Comparison of ENCODE assay signal across 9 cellular contexts in genomic region chrX:136170109-136170800, GRCh38. TPM values are rescaled to one million over a fixed set of nuclear protein-coding genes. Genes with fewer than 3 reads are reported as not detected.
A peak's percentile ranks its signal among the peaks of the same experiment; 100 is the strongest.
DNase-seq lines count a peak whose midpoint lies in the region; ATAC-seq and TF ChIP-seq lines count a peak whose summit lies in the region.
"Had no signal": no experiment of that assay in that cellular context is flagged by ENCODE, and none has a peak within 500 bp of the region (broad histone marks: within the 10 kb centered on the region; RNA-seq: fewer than 3 reads in every experiment).

No MANE protein-coding gene starts in this region.

- intact Hi-C loops in ascending aorta (cut with DNase I) (no loop called here), left ventricle myocardium inferior (cut with micrococcal nuclease) (loop anchor here (5.0 kb wide), 1 partner anchor 37 kb away; no protein-coding TSS in a partner anchor)

- no peak overlapping the region for H3K27ac Mint-ChIP-seq in activated naive CD8-positive, alpha-beta T cell treated with anti-CD3 and anti-CD28 coated beads, Interleukin-2, amount 50 U/mL, for 24 hours

- DNase-seq in Daoy (ENCODE audit: low read depth) (peak; percentile 43), ascending aorta (ENCODE audit: low spot score in 2 of 2) (no peak), left ventricle myocardium inferior (peak; percentile 24), renal cortical epithelial cell (ENCODE audit: low read depth) (peak; percentile 50), NCI-H2171 treated with DMSO at 0.1 percent for 48 hours (lab: John Stamatoyannopoulos, UW) (no peak)
- DNase-seq in activated naive CD8-positive, alpha-beta T cell treated with anti-CD3 and anti-CD28 coated beads, Interleukin-2, amount 50 U/mL, for 24 hours = no peak
- DNase-seq: activated CD4-positive, alpha-beta T cell treated with anti-CD3 and anti-CD28 coated beads, Interleukin-2, amount 50 U/mL, for 48 hours had no signal

- H3K9me3 Mint-ChIP-seq in activated naive CD8-positive, alpha-beta T cell treated with anti-CD3 and anti-CD28 coated beads, Interleukin-2, amount 50 U/mL, for 24 hours = no peaks in the 10 kb centered on the region

- H3K4me3 ChIP-seq in ascending aorta (peak overlapping the region; percentile 25 to 43), left ventricle myocardium inferior (peak overlapping the region; percentile 51)

- H3K27ac ChIP-seq in ascending aorta (peak overlapping the region; percentile 75 to 78), left ventricle myocardium inferior (replicated peaks) (peak overlapping the region; percentile 87)

- H3K4me1 ChIP-seq in ascending aorta (peaks cover 0 to 41% of the 10 kb centered on the region in 2 donors), left ventricle myocardium inferior (peaks cover 87% of the 10 kb centered on the region)

- no peaks in the 10 kb centered on the region for H3K4me1 Mint-ChIP-seq in activated naive CD8-positive, alpha-beta T cell treated with anti-CD3 and anti-CD28 coated beads, Interleukin-2, amount 50 U/mL, for 24 hours

- no peak overlapping the region for H3K4me3 Mint-ChIP-seq in activated naive CD8-positive, alpha-beta T cell treated with anti-CD3 and anti-CD28 coated beads, Interleukin-2, amount 50 U/mL, for 24 hours

- H3K9me3 ChIP-seq in ascending aorta = no peaks in the 10 kb centered on the region
- H3K9me3 ChIP-seq in left ventricle myocardium inferior (replicated peaks) = no peaks in the 10 kb centered on the region

- H3K36me3 ChIP-seq in ascending aorta (no peaks in the 10 kb centered on the region), left ventricle myocardium inferior (no peaks in the 10 kb centered on the region)

- ATAC-seq in HG02571 (IDR thresholded peaks at IDR 0.05; ENCODE audit: unreplicated experiment) (no peak), HG02870 (IDR thresholded peaks at IDR 0.05; ENCODE audit: unreplicated experiment) (no peak)
- ATAC-seq in activated naive CD8-positive, alpha-beta T cell treated with anti-CD3 and anti-CD28 coated beads, Interleukin-2, amount 50 U/mL, for 24 hours = no peak

- TF ChIP-seq CTCF in ascending aorta (IDR thresholded peaks at IDR 0.05) (peak in 2 of 3 experiments; percentile 16 to 37), left ventricle myocardium inferior (IDR thresholded peaks at IDR 0.05; ENCODE audit: borderline replicate concordance) (peak; percentile 58)

- no peaks in the 10 kb centered on the region for H3K36me3 Mint-ChIP-seq in activated naive CD8-positive, alpha-beta T cell treated with anti-CD3 and anti-CD28 coated beads, Interleukin-2, amount 50 U/mL, for 24 hours (ENCODE audit: low read depth)

- no peaks in the 10 kb centered on the region for H3K27me3 Mint-ChIP-seq in activated naive CD8-positive, alpha-beta T cell treated with anti-CD3 and anti-CD28 coated beads, Interleukin-2, amount 50 U/mL, for 24 hours

- H3K27me3 ChIP-seq in ascending aorta = no peaks in the 10 kb centered on the region
- H3K27me3 ChIP-seq in left ventricle myocardium inferior (ENCODE audit: low read depth) = no peaks in the 10 kb centered on the region

RNA-seq across cellular contexts. Expression of gene FHL1, which starts 22.9 kb away (rescaled TPM):
- 27.1 and 32.2 TPM in 2 replicates for total RNA-seq in Daoy (2014; rRNA removed; shearing (Covaris generic))
- total RNA-seq in ascending aorta (850 TPM), left ventricle myocardium inferior (1,867 TPM), renal cortical epithelial cell (19.3 and 86.2 TPM in 2 replicates)

Comparison
In these comparisons a context has a peak if more than half of its experiments do, and no peak if none do; other contexts are left out.
1. DNase-seq: peak in Daoy (single experiment), left ventricle myocardium inferior (single experiment) and renal cortical epithelial cell (single experiment); none in ascending aorta (0 of 2), activated naive CD8-positive, alpha-beta T cell treated with anti-CD3 and anti-CD28 coated beads, Interleukin-2, amount 50 U/mL, for 24 hours (single experiment) and NCI-H2171 treated with DMSO at 0.1 percent for 48 hours (single experiment).